Comparison of ENCODE assay signal across 9 cellular contexts in genomic region chr2:111689174-111689573, GRCh38.
"Had no signal": no experiment of that assay in that cellular context is flagged by ENCODE, and none has a peak within 500 bp of the region (broad histone marks: within the 10 kb centered on the region; RNA-seq: fewer than 3 reads in every experiment).

No MANE protein-coding gene starts in this region.

- H3K9ac ChIP-seq: GM23248 had no signal

- H2AFZ ChIP-seq: GM23248 had no signal

- H3K27ac ChIP-seq: GM23248, HL-60 had no signal

- H3K36me3 ChIP-seq: HAP-1 had no signal

- H3K9me3 Mint-ChIP-seq: HFFc6 had no signal

- DNase-seq: GM23248, GOT3, H7, HFFc6, IMR-90, KBM-7 had no signal

- H3K4me3 Mint-ChIP-seq: HFFc6 had no signal

- ATAC-seq: HCT116 had no signal

- H3K4me3 ChIP-seq: GM23248, HAP-1 had no signal

- H3K4me1 ChIP-seq: HAP-1 had no signal

- H3K27ac Mint-ChIP-seq: HFFc6 had no signal
